Comparison of ENCODE assay signal across 1 cellular context in genomic region chr13:32445461-32445860, GRCh38.
TF ChIP-seq lines count a peak whose summit lies in the region.

No MANE protein-coding gene starts in this region.

TF ChIP-seq in HepG2, 621 proteins besides CTCF, POLR2A, EP300 and RAD21 (continued from another document):
- TF ChIP-seq GATAD1 (CRISPR knock-in tag; IDR thresholded peaks at IDR 0.05), result no peak
- no peak for TF ChIP-seq IKZF1 (IDR thresholded peaks at IDR 0.05)
- no peak for TF ChIP-seq AHR (CRISPR knock-in tag; IDR thresholded peaks at IDR 0.05)
- no peak for TF ChIP-seq SMARCE1 (IDR thresholded peaks at IDR 0.05; ENCODE audit: borderline replicate concordance)
- no peak for TF ChIP-seq MTF2 (CRISPR knock-in tag; IDR thresholded peaks at IDR 0.05; ENCODE audit: borderline replicate concordance)
- TF ChIP-seq GTF2F1 (IDR thresholded peaks at IDR 0.05; ENCODE audit: low read length), result no peak
- TF ChIP-seq ZNF577 (CRISPR knock-in tag; IDR thresholded peaks at IDR 0.05; ENCODE audit: borderline replicate concordance, low read depth), result no peak
- no peak for TF ChIP-seq POGK (CRISPR knock-in tag; conservative IDR thresholded peaks at IDR 0.05)
- no peak for TF ChIP-seq ZNF567 (CRISPR knock-in tag; IDR thresholded peaks at IDR 0.05; ENCODE audit: borderline replicate concordance)
- no peak for TF ChIP-seq TFAP4 (IDR thresholded peaks at IDR 0.05; ENCODE audit: borderline replicate concordance, low read depth)
- TF ChIP-seq FOXP1 (IDR thresholded peaks at IDR 0.05), result no peak
- no peak for TF ChIP-seq FOXP1 (CRISPR knock-in tag; IDR thresholded peaks at IDR 0.05)
- no peak for TF ChIP-seq RBM22 (optimal IDR thresholded peaks at IDR 0.05; ENCODE audit: low read length)
- no peak for TF ChIP-seq ZNF275 (CRISPR knock-in tag; IDR thresholded peaks at IDR 0.05; ENCODE audit: borderline replicate concordance)
